In genomic region chr12:108850854-108851573, GRCh38 we compare ENCODE assay signal across 8 cellular contexts. TPM values are rescaled to one million over a fixed set of nuclear protein-coding genes. Genes with fewer than 3 reads are reported as not detected.
DNase-seq lines count a peak whose midpoint lies in the region; ATAC-seq and FAIRE-seq lines count a peak whose summit lies in the region.

No MANE protein-coding gene starts in this region.

- H3K27ac Mint-ChIP-seq in natural killer cell treated with Interleukin-12 subunit alpha and Interleukin-12 subunit beta and Interleukin-15 and Interleukin-18, amount 100 ng/mL, for 72 hours, result peak overlapping the region; percentile 43 to 71

- peak; percentile 83 for ATAC-seq in GM19438 (IDR thresholded peaks at IDR 0.05; ENCODE audit: low read depth, unreplicated experiment)
- ATAC-seq in natural killer cell treated with Interleukin-12 subunit alpha and Interleukin-12 subunit beta and Interleukin-15 and Interleukin-18, amount 100 ng/mL, for 72 hours, result no peak

- H3K4me1 Mint-ChIP-seq in natural killer cell treated with Interleukin-12 subunit alpha and Interleukin-12 subunit beta and Interleukin-15 and Interleukin-18, amount 100 ng/mL, for 72 hours (ENCODE audit: low read depth in 2 of 2), result peaks cover 37 to 45% of the 10 kb centered on the region in 2 donors

- H3K4me3 Mint-ChIP-seq in natural killer cell treated with Interleukin-12 subunit alpha and Interleukin-12 subunit beta and Interleukin-15 and Interleukin-18, amount 100 ng/mL, for 72 hours, result no peak overlapping the region

- H3K9me3 Mint-ChIP-seq in natural killer cell treated with Interleukin-12 subunit alpha and Interleukin-12 subunit beta and Interleukin-15 and Interleukin-18, amount 100 ng/mL, for 72 hours, result no peaks in the 10 kb centered on the region

- peaks cover 14% of the 10 kb centered on the region for H3K36me3 Mint-ChIP-seq in natural killer cell treated with Interleukin-12 subunit alpha and Interleukin-12 subunit beta and Interleukin-15 and Interleukin-18, amount 100 ng/mL, for 72 hours

- H3K27me3 Mint-ChIP-seq in natural killer cell treated with Interleukin-12 subunit alpha and Interleukin-12 subunit beta and Interleukin-15 and Interleukin-18, amount 100 ng/mL, for 72 hours, result no peaks in the 10 kb centered on the region

- FAIRE-seq in RCC 7860 (lab: Jason Lieb, UNC), result no peak

- in situ Hi-C loops in ACHN (cut with HindIII; ENCODE audit: low pct_ligation_motif_present, low pct_unique_long_range_greater_than_20kb, low sequenced_read_pairs), result no loop called here

- DNase-seq in ACHN, result peak; percentile 55
- DNase-seq in M059J (ENCODE audit: low read depth), result peak; percentile 52
- peak; percentile 41 for DNase-seq in dedifferentiated amniotic fluid mesenchymal stem cell (ENCODE audit: extremely low spot score)
- DNase-seq in natural killer cell treated with Interleukin-12 subunit alpha and Interleukin-12 subunit beta and Interleukin-15 and Interleukin-18, amount 100 ng/mL, for 72 hours (ENCODE audit: low spot score), result no peak
- DNase-seq in NCI-H1417 treated with DMSO at 0.1 percent for 48 hours (lab: John Stamatoyannopoulos, UW), result no peak
- DNase-seq in RCC 7860 (ENCODE audit: low spot score), result no peak
- no peak for DNase-seq in activated gamma-delta T cell (lab: John Stamatoyannopoulos, UW)

RNA-seq across cellular contexts. Expression of gene SSH1, which starts 6.4 kb away (rescaled TPM):
- total RNA-seq in M059J (2014; rRNA removed; shearing (Covaris generic)), result 10.5 and 20.1 TPM in 2 replicates
- 10 to 100 TPM; 40.5 to 73.9 TPM for total RNA-seq in natural killer cell treated with Interleukin-12 subunit alpha and Interleukin-12 subunit beta and Interleukin-15 and Interleukin-18, amount 100 ng/mL, for 72 hours

RNA-seq across cellular contexts. Expression of gene DAO, which starts 28.9 kb away (rescaled TPM):
- not detected in 2 replicates for total RNA-seq in M059J (2014; rRNA removed; shearing (Covaris generic))
- not detected for total RNA-seq in natural killer cell treated with Interleukin-12 subunit alpha and Interleukin-12 subunit beta and Interleukin-15 and Interleukin-18, amount 100 ng/mL, for 72 hours

Comparison
In these comparisons a context has a peak if more than half of its experiments do, and no peak if none do; other contexts are left out.
1. DNase-seq: peak in ACHN (single experiment), M059J (single experiment) and dedifferentiated amniotic fluid mesenchymal stem cell (single experiment); none in natural killer cell treated with Interleukin-12 subunit alpha and Interleukin-12 subunit beta and Interleukin-15 and Interleukin-18, amount 100 ng/mL, for 72 hours (single experiment), NCI-H1417 treated with DMSO at 0.1 percent for 48 hours (single experiment), RCC 7860 (single experiment) and activated gamma-delta T cell (single experiment).